Comparison of ENCODE assay signal across 37 cellular contexts in genomic region chr9:23648651-23649050, GRCh38.
"Had no signal": no experiment of that assay in that cellular context is flagged by ENCODE, and none has a peak within 500 bp of the region (broad histone marks: within the 10 kb centered on the region; RNA-seq: fewer than 3 reads in every experiment).

No MANE protein-coding gene starts in this region.

- H3K36me3 ChIP-seq: ascending aorta, cardiac muscle cell had no signal

- H3K9me3 ChIP-seq: ascending aorta had no signal

- H3K4me1 Mint-ChIP-seq: activated CD4-positive, alpha-beta T cell treated with anti-CD3 and anti-CD28 coated beads for 36 hours; activated CD4-positive, alpha-beta T cell treated with anti-CD3 and anti-CD28 coated beads, Interleukin-2, amount 10 ng/mL, durations not matched to agents 7 days and 5 days; activated naive CD4-positive, alpha-beta T cell treated with anti-CD3 and anti-CD28 coated beads, Interleukin-2, amount 10 ng/mL, durations not matched to agents 7 days and 5 days; activated naive CD4-positive, alpha-beta T cell treated with anti-CD3 and anti-CD28 coated beads, Interleukin-2, amount 50 U/mL, for 24 hours; activated naive CD8-positive, alpha-beta T cell treated with anti-CD3 and anti-CD28 coated beads, Interleukin-2, amount 10 ng/mL, durations not matched to agents 7 days and 5 days; activated naive CD8-positive, alpha-beta T cell treated with anti-CD3 and anti-CD28 coated beads, Interleukin-2, amount 50 U/mL, for 24 hours; activated T-helper 17 cell treated with anti-CD3 and anti-CD28 coated beads, Interleukin-2, amount 50 U/mL, for 72 hours; brain; central memory CD8-positive, alpha-beta T cell; WTC11 had no signal

- H3K36me3 Mint-ChIP-seq: activated CD4-positive, alpha-beta memory T cell treated with anti-CD3 and anti-CD28 coated beads for 36 hours; activated naive CD4-positive, alpha-beta T cell treated with anti-CD3 and anti-CD28 coated beads, Interleukin-2, amount 10 ng/mL, durations not matched to agents 7 days and 5 days; activated naive CD4-positive, alpha-beta T cell treated with anti-CD3 and anti-CD28 coated beads, Interleukin-2, amount 50 U/mL, for 24 hours; activated naive CD8-positive, alpha-beta T cell; activated naive CD8-positive, alpha-beta T cell treated with anti-CD3 and anti-CD28 coated beads, Interleukin-2, amount 10 ng/mL, durations not matched to agents 7 days and 5 days had no signal

- H3K4me1 ChIP-seq: ascending aorta had no signal

- H3K27ac ChIP-seq: ascending aorta, cardiac muscle cell, VCaP had no signal

- DNase-seq: activated CD4-positive, alpha-beta memory T cell treated with anti-CD3 and anti-CD28 coated beads for 36 hours; activated CD4-positive, alpha-beta T cell treated with anti-CD3 and anti-CD28 coated beads for 1 hour; activated CD4-positive, alpha-beta T cell treated with anti-CD3 and anti-CD28 coated beads for 36 hours; activated CD4-positive, alpha-beta T cell treated with anti-CD3 and anti-CD28 coated beads for 48 hours; activated CD4-positive, alpha-beta T cell treated with anti-CD3 and anti-CD28 coated beads, Interleukin-2, amount 10 ng/mL, durations not matched to agents 7 days and 5 days; activated CD4-positive, CD25-positive, alpha-beta regulatory T cell; activated CD8-positive, alpha-beta memory T cell treated with anti-CD3 and anti-CD28 coated beads, Interleukin-2, amount 50 U/mL, for 4 hours; activated CD8-positive, alpha-beta T cell treated with anti-CD3 and anti-CD28 coated beads for 36 hours; activated gamma-delta T cell; activated naive CD4-positive, alpha-beta T cell treated with anti-CD3 and anti-CD28 coated beads, Interleukin-2, amount 10 ng/mL, durations not matched to agents 7 days and 5 days; activated naive CD4-positive, alpha-beta T cell treated with Interleukin-2 at 50 U/mL for 16 hours; activated naive CD8-positive, alpha-beta T cell treated with anti-CD3 and anti-CD28 coated beads, Interleukin-2, amount 10 ng/mL, durations not matched to agents 7 days and 5 days; activated naive CD8-positive, alpha-beta T cell treated with anti-CD3 and anti-CD28 coated beads, Interleukin-2, amount 50 U/mL, for 24 hours; activated T-cell treated with anti-CD3 and anti-CD28 coated beads for 4 hours; activated T-cell treated with anti-CD3 and anti-CD28 coated beads, Interleukin-2, amount 50 U/mL, for 1 hour; activated T-cell treated with anti-CD3 and anti-CD28 coated beads, Interleukin-2, amount 50 U/mL, for 4 hours; activated T-cell treated with anti-CD3 and anti-CD28 coated beads, Interleukin-2, amount 50 U/mL, for 72 hours; amygdala; anterior cingulate cortex; caudate nucleus; cerebellar nuclear complex; T-helper 1 cell; T-helper 2 cell; T-helper 9 cell had no signal

- H3K9me3 Mint-ChIP-seq: activated CD4-positive, alpha-beta memory T cell treated with anti-CD3 and anti-CD28 coated beads for 36 hours; activated CD8-positive, alpha-beta T cell treated with anti-CD3 and anti-CD28 coated beads for 36 hours; activated naive CD4-positive, alpha-beta T cell treated with anti-CD3 and anti-CD28 coated beads, Interleukin-2, amount 50 U/mL, for 24 hours; WTC11 had no signal

- H3K27me3 ChIP-seq: ascending aorta, cardiac muscle cell had no signal

- H3K27me3 Mint-ChIP-seq: activated CD4-positive, alpha-beta memory T cell treated with anti-CD3 and anti-CD28 coated beads for 36 hours; activated CD4-positive, alpha-beta T cell treated with anti-CD3 and anti-CD28 coated beads for 36 hours; activated CD4-positive, alpha-beta T cell treated with anti-CD3 and anti-CD28 coated beads, Interleukin-2, amount 10 ng/mL, durations not matched to agents 7 days and 5 days; activated CD8-positive, alpha-beta T cell treated with anti-CD3 and anti-CD28 coated beads for 36 hours; activated naive CD4-positive, alpha-beta T cell treated with anti-CD3 and anti-CD28 coated beads, Interleukin-2, amount 10 ng/mL, durations not matched to agents 7 days and 5 days; activated naive CD4-positive, alpha-beta T cell treated with anti-CD3 and anti-CD28 coated beads, Interleukin-2, amount 50 U/mL, for 24 hours; activated naive CD8-positive, alpha-beta T cell; activated naive CD8-positive, alpha-beta T cell treated with anti-CD3 and anti-CD28 coated beads, Interleukin-2, amount 50 U/mL, for 24 hours; activated T-helper 17 cell treated with anti-CD3 and anti-CD28 coated beads, Interleukin-2, amount 50 U/mL, for 72 hours; brain; central memory CD8-positive, alpha-beta T cell had no signal

- H3K27ac Mint-ChIP-seq: activated CD4-positive, alpha-beta memory T cell treated with anti-CD3 and anti-CD28 coated beads for 36 hours; activated CD4-positive, alpha-beta T cell treated with anti-CD3 and anti-CD28 coated beads for 36 hours; activated CD4-positive, alpha-beta T cell treated with anti-CD3 and anti-CD28 coated beads, Interleukin-2, amount 10 ng/mL, durations not matched to agents 7 days and 5 days; activated CD8-positive, alpha-beta T cell treated with anti-CD3 and anti-CD28 coated beads for 36 hours; activated naive CD4-positive, alpha-beta T cell treated with anti-CD3 and anti-CD28 coated beads, Interleukin-2, amount 10 ng/mL, durations not matched to agents 7 days and 5 days; activated naive CD4-positive, alpha-beta T cell treated with anti-CD3 and anti-CD28 coated beads, Interleukin-2, amount 50 U/mL, for 24 hours; activated naive CD8-positive, alpha-beta T cell; activated naive CD8-positive, alpha-beta T cell treated with anti-CD3 and anti-CD28 coated beads, Interleukin-2, amount 10 ng/mL, durations not matched to agents 7 days and 5 days; activated naive CD8-positive, alpha-beta T cell treated with anti-CD3 and anti-CD28 coated beads, Interleukin-2, amount 50 U/mL, for 24 hours; activated T-cell treated with anti-CD3 and anti-CD28 coated beads, Interleukin-2, amount 50 U/mL, for 72 hours; activated T-helper 1 cell treated with anti-CD3 and anti-CD28 coated beads, Interleukin-12 subunit alpha, Interleukin-12 subunit beta, Interleukin-2, Interleukin-4 antibody, amounts not matched to agents 30 ng/mL and 10 ng/mL and 1 ng/mL, durations not matched to agents 14 hours and 24 hours and 36 hours; activated T-helper 17 cell treated with anti-CD3 and anti-CD28 coated beads, Interleukin-2, amount 50 U/mL, for 72 hours; brain; T-helper 1 cell treated with Interleukin-12 subunit alpha and Interleukin-12 subunit beta and Interleukin-4 antibody, amounts not matched to agents 30 μg/mL and 1 μg/mL, for 36 hours; T-helper 2 cell treated with Interferon-gamma antibody and Interleukin-4, amounts not matched to agents 5 μg/mL and 100 μg/mL, for 36 hours; WTC11 had no signal

- ATAC-seq: activated CD4-positive, alpha-beta T cell treated with anti-CD3 and anti-CD28 coated beads for 36 hours; activated CD4-positive, CD25-positive, alpha-beta regulatory T cell treated with anti-CD3 and anti-CD28 coated beads, Interleukin-2, amount 50 U/mL, for 24 hours; activated CD8-positive, alpha-beta T cell treated with anti-CD3 and anti-CD28 coated beads for 36 hours; activated naive CD8-positive, alpha-beta T cell treated with anti-CD3 and anti-CD28 coated beads, Interleukin-2, amount 50 U/mL, for 24 hours; activated T-cell treated with anti-CD3 and anti-CD28 coated beads, Interleukin-2, amount 50 U/mL, for 4 hours; activated T-cell treated with anti-CD3 and anti-CD28 coated beads, Interleukin-2, amount 50 U/mL, for 72 hours; activated T-helper 17 cell treated with anti-CD3 and anti-CD28 coated beads, Interleukin-2, amount 50 U/mL, for 72 hours; WTC11 had no signal

- H3K4me3 ChIP-seq: ascending aorta, cardiac muscle cell had no signal

- H3K4me3 Mint-ChIP-seq: activated CD4-positive, alpha-beta memory T cell treated with anti-CD3 and anti-CD28 coated beads for 36 hours; activated CD4-positive, alpha-beta T cell treated with anti-CD3 and anti-CD28 coated beads for 36 hours; activated CD4-positive, alpha-beta T cell treated with anti-CD3 and anti-CD28 coated beads, Interleukin-2, amount 10 ng/mL, durations not matched to agents 7 days and 5 days; activated CD8-positive, alpha-beta T cell treated with anti-CD3 and anti-CD28 coated beads for 36 hours; activated naive CD4-positive, alpha-beta T cell treated with anti-CD3 and anti-CD28 coated beads, Interleukin-2, amount 10 ng/mL, durations not matched to agents 7 days and 5 days; activated naive CD4-positive, alpha-beta T cell treated with anti-CD3 and anti-CD28 coated beads, Interleukin-2, amount 50 U/mL, for 24 hours; activated naive CD8-positive, alpha-beta T cell; activated naive CD8-positive, alpha-beta T cell treated with anti-CD3 and anti-CD28 coated beads, Interleukin-2, amount 10 ng/mL, durations not matched to agents 7 days and 5 days; activated naive CD8-positive, alpha-beta T cell treated with anti-CD3 and anti-CD28 coated beads, Interleukin-2, amount 50 U/mL, for 24 hours; activated T-cell treated with anti-CD3 and anti-CD28 coated beads, Interleukin-2, amount 50 U/mL, for 4 hours; activated T-cell treated with anti-CD3 and anti-CD28 coated beads, Interleukin-2, amount 50 U/mL, for 72 hours; activated T-helper 1 cell treated with anti-CD3 and anti-CD28 coated beads, Interleukin-12 subunit alpha, Interleukin-12 subunit beta, Interleukin-2, Interleukin-4 antibody, amounts not matched to agents 30 ng/mL and 10 ng/mL and 1 ng/mL, durations not matched to agents 14 hours and 24 hours and 36 hours; activated T-helper 17 cell treated with anti-CD3 and anti-CD28 coated beads, Interleukin-2, amount 50 U/mL, for 72 hours; brain; central memory CD8-positive, alpha-beta T cell; T-helper 1 cell treated with Interleukin-12 subunit alpha and Interleukin-12 subunit beta and Interleukin-4 antibody, amounts not matched to agents 30 μg/mL and 1 μg/mL, for 36 hours; T-helper 2 cell treated with Interferon-gamma antibody and Interleukin-4, amounts not matched to agents 5 μg/mL and 100 μg/mL, for 36 hours; WTC11 had no signal
